11 cellular contexts compared by ENCODE assay signal in genomic region chr3:108292905-108293328, GRCh38. TPM values are rescaled to one million over a fixed set of nuclear protein-coding genes. Genes with fewer than 3 reads are reported as not detected.
DNase-seq lines count a peak whose midpoint lies in the region; ATAC-seq and TF ChIP-seq lines count a peak whose summit lies in the region.
"Had no signal": no experiment of that assay in that cellular context is flagged by ENCODE, and none has a peak within 500 bp of the region (broad histone marks: within the 10 kb centered on the region; RNA-seq: fewer than 3 reads in every experiment).

No MANE protein-coding gene starts in this region.

- H3K4me1 Mint-ChIP-seq in T-helper 2 cell treated with Interferon-gamma antibody and Interleukin-4, amounts not matched to agents 5 μg/mL and 100 μg/mL, for 36 hours (ENCODE audit: low read depth), result peaks cover 52% of the 10 kb centered on the region

- no peak overlapping the region for H3K4me3 ChIP-seq in GM06990 (replicated peaks; ENCODE audit: low read depth, low read length)
- H3K4me3 ChIP-seq in osteoblast (ENCODE audit: insufficient read depth, low read length), result no peak overlapping the region

- H3K27me3 ChIP-seq in GM06990 (replicated peaks; ENCODE audit: control insufficient read depth, insufficient read depth, low read length) (no peaks in the 10 kb centered on the region), osteoblast (ENCODE audit: insufficient read depth, low read length) (peaks cover 2% of the 10 kb centered on the region)

- no peaks in the 10 kb centered on the region for H3K9me3 ChIP-seq in osteoblast (ENCODE audit: low read depth, low read length)

- no peaks in the 10 kb centered on the region for H3K27me3 Mint-ChIP-seq in T-helper 2 cell treated with Interferon-gamma antibody and Interleukin-4, amounts not matched to agents 5 μg/mL and 100 μg/mL, for 36 hours (ENCODE audit: low read depth)

- H3K27ac ChIP-seq in osteoblast (ENCODE audit: low read depth, low read length), result no peak overlapping the region

- no peaks in the 10 kb centered on the region for H3K36me3 ChIP-seq in GM06990 (ENCODE audit: control insufficient read depth, insufficient read depth, low read length)
- H3K36me3 ChIP-seq in osteoblast (ENCODE audit: insufficient read depth, low read length), result no peaks in the 10 kb centered on the region

- H2AFZ ChIP-seq in osteoblast (ENCODE audit: low read length), result no peak overlapping the region

- H3K27ac Mint-ChIP-seq in T-helper 2 cell treated with Interferon-gamma antibody and Interleukin-4, amounts not matched to agents 5 μg/mL and 100 μg/mL, for 36 hours, result peak overlapping the region; percentile 89

- peak; percentile 79 for ATAC-seq in GM19372 (IDR thresholded peaks at IDR 0.05; ENCODE audit: low read depth, unreplicated experiment)
- peak; percentile 83 for ATAC-seq in HG03097 (IDR thresholded peaks at IDR 0.05; ENCODE audit: low FRiP score, unreplicated experiment)

- peak overlapping the region; percentile 72 for H3K4me3 Mint-ChIP-seq in T-helper 2 cell treated with Interferon-gamma antibody and Interleukin-4, amounts not matched to agents 5 μg/mL and 100 μg/mL, for 36 hours

- H3K4me1 ChIP-seq in osteoblast (ENCODE audit: insufficient read depth, low read length), result no peaks in the 10 kb centered on the region

- H3K9me3 Mint-ChIP-seq in T-helper 2 cell treated with Interferon-gamma antibody and Interleukin-4, amounts not matched to agents 5 μg/mL and 100 μg/mL, for 36 hours, result peaks cover 24% of the 10 kb centered on the region

- no peaks in the 10 kb centered on the region for H4K20me1 ChIP-seq in osteoblast (ENCODE audit: insufficient read depth, low read length)

- DNase-seq in GM06990 (ENCODE audit: extremely low read depth, insufficient read length) (peak; percentile 59), osteoblast (ENCODE audit: insufficient read length, low spot score, missing footprints) (no peak), DMS 273 treated with DMSO at 0.1 percent for 48 hours (lab: John Stamatoyannopoulos, UW) (no peak), H4 (ENCODE audit: low spot score) (no peak)
- DNase-seq in T-helper 2 cell treated with Interferon-gamma antibody and Interleukin-4, amounts not matched to agents 5 μg/mL and 100 μg/mL, for 36 hours (ENCODE audit: low spot score), result peak; percentile 26
- DNase-seq in activated CD4-positive, CD25-positive, alpha-beta regulatory T cell treated with anti-CD3 and anti-CD28 coated beads, Interleukin-2, amount 50 U/mL, for 72 hours, result no peak

- TF ChIP-seq CTCF in GM06990 (IDR thresholded peaks at IDR 0.05; ENCODE audit: insufficient read depth, low read length, poor library complexity, severe bottlenecking) (no peak), osteoblast (IDR thresholded peaks at IDR 0.05; ENCODE audit: extremely low read depth, low read depth, low read length) (no peak)

- peaks cover 24% of the 10 kb centered on the region for H3K36me3 Mint-ChIP-seq in T-helper 2 cell treated with Interferon-gamma antibody and Interleukin-4, amounts not matched to agents 5 μg/mL and 100 μg/mL, for 36 hours (ENCODE audit: low read depth)

- no peak overlapping the region for H3K4me2 ChIP-seq in osteoblast (ENCODE audit: insufficient read depth, low read length)

- no peaks in the 10 kb centered on the region for H3K79me2 ChIP-seq in osteoblast (ENCODE audit: insufficient read depth, low read length)

RNA-seq across cellular contexts. Expression of gene HHLA2, which starts 3.4 kb away (rescaled TPM):
- not detected in 2 replicates for total RNA-seq in osteoblast
- not detected in 2 replicates for total RNA-seq in H4 (2014; rRNA removed; shearing (Covaris generic))
- total RNA-seq: fibroblast of villous mesenchyme, NCI-H460, temporal lobe had no signal

Comparison
In these comparisons a context has a peak if more than half of its experiments do, and no peak if none do; other contexts are left out.
1. DNase-seq: peak in GM06990 (single experiment) and T-helper 2 cell treated with Interferon-gamma antibody and Interleukin-4, amounts not matched to agents 5 μg/mL and 100 μg/mL, for 36 hours (single experiment); none in osteoblast (single experiment), DMS 273 treated with DMSO at 0.1 percent for 48 hours (single experiment), H4 (single experiment) and activated CD4-positive, CD25-positive, alpha-beta regulatory T cell treated with anti-CD3 and anti-CD28 coated beads, Interleukin-2, amount 50 U/mL, for 72 hours (single experiment).